In the genomic region with DNA sequence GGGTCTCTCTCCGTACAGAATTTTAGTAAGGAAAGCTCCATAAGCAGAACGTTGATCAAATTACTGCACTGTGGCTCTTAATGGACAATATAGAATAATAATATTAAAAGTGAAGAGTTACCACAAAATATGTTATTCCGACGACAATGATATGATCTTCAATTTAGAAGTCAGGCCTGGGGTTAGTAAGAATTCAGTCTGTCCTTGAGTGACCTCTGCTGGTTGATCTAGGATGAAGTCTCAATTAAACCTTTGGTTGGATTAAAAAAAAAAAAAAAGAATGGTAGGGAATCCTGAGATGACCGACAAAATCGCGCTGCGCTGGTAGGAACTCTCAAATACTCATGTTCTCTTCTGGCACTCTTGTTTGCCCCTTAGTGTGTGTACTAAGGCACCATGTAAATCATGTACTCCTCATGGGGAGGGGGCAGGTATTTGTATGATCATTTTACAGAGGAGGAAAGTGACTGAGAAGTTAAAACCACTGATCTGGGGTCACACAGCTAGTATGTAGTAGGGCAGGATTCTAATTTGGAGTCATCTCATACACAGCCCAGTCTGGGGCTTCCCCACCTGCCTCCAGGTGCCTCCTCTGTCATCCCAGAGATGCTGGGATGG, we compare ENCODE assay signal across 9 cellular contexts.
DNase-seq lines count a peak whose midpoint lies in the region; ATAC-seq, FAIRE-seq and TF ChIP-seq lines count a peak whose summit lies in the region.
"Had no signal": no experiment of that assay in that cellular context is flagged by ENCODE, and none has a peak within 500 bp of the region (broad histone marks: within the 10 kb centered on the region; RNA-seq: fewer than 3 reads in every experiment).

No MANE protein-coding gene starts in this region.

- H2AFZ ChIP-seq in GM12878 (ENCODE audit: control insufficient read depth, low read depth, low read length) (no peak overlapping the region), keratinocyte (ENCODE audit: control insufficient read depth, low read length) (no peak overlapping the region)

- TF ChIP-seq CTCF in AG04450 (IDR thresholded peaks at IDR 0.05; ENCODE audit: low read depth, low read length) = peak; percentile 60
- TF ChIP-seq CTCF in GM10266 (IDR thresholded peaks at IDR 0.05; ENCODE audit: control insufficient read depth, insufficient read depth, low read depth, missing control alignments) = no peak
- TF ChIP-seq CTCF in GM12878 (IDR thresholded peaks at IDR 0.05 in 2 of 3, conservative IDR thresholded peaks at IDR 0.05 in 1 of 3; ENCODE audit: control insufficient read depth in 2 of 3, extremely low read depth in 1 of 3, insufficient read depth in 1 of 3, low read depth in 3 of 3, low read length in 3 of 3) = peak; percentile 14 to 47 (median 35); a peak in 4 of 6 replicates
- TF ChIP-seq CTCF in keratinocyte (optimal IDR thresholded peaks at IDR 0.05 in 1 of 3, IDR thresholded peaks at IDR 0.05 in 1 of 3, conservative IDR thresholded peaks at IDR 0.05 in 1 of 3; ENCODE audit: extremely low read depth in 1 of 3, insufficient read depth in 2 of 3, low read length in 3 of 3) = peak in 2 of 3 experiments; percentile 34 to 37
- TF ChIP-seq CTCF in type B pancreatic cell (conservative IDR thresholded peaks at IDR 0.05) = peak; percentile 84

- TF ChIP-seq POLR2A in GM12878 (IDR thresholded peaks at IDR 0.05; ENCODE audit: low read depth, low read length) = no peak

- no peak overlapping the region for H3K4me3 Mint-ChIP-seq in type B pancreatic cell
- H3K4me3 Mint-ChIP-seq: dendritic cell treated with granulocyte-macrophage colony-stimulating factor and Interleukin-4, amounts not matched to agents 40 ng/mL and 50 ng/mL, for 4 days had no signal

- CTCF ChIA-PET in AG04450 (lab: Charles Lee) = interaction anchor here (0.6 to 9.8 kb wide), 8 partner anchors 13 to 503 kb away, joined by 3 to 234 read pairs (median 6); no protein-coding TSS in a partner anchor
- CTCF ChIA-PET in GM12878 (lab: Yijun Ruan, JAX) = interaction anchor here (1.3 to 4.2 kb wide), 4 partner anchors 130 to 190 kb away, joined by 3 to 35 read pairs (median 11); no protein-coding TSS in a partner anchor

- no peaks in the 10 kb centered on the region for H3K36me3 Mint-ChIP-seq in type B pancreatic cell

- SMC1A ChIA-PET in GM12878 (lab: Charles Lee; ENCODE audit: uncharacterized antibody, unreplicated experiment) = interaction anchor here (0.6 kb wide), 1 partner anchor 129 kb away, joined by 3 read pairs; no protein-coding TSS in a partner anchor

- POLR2A ChIA-PET in AG04450 (lab: Yijun Ruan, JAX) (no interaction called here), GM12878 (lab: Charles Lee) (no interaction called here)

- FAIRE-seq in GM12878 (lab: Jason Lieb, UNC) (no peak), keratinocyte (lab: Jason Lieb, UNC) (no peak)

- RAD21 ChIA-PET in GM12878 (lab: Charles Lee; ENCODE audit: unreplicated experiment) = no interaction called here

- dilution Hi-C loops in keratinocyte (cut with MboI; ENCODE audit: extremely low pct_ligation_motif_present, low sequenced_read_pairs) = no loop called here

- DNase-seq in AG04450 (ENCODE audit: low read depth, low spot score) (no peak), GM10266 (ENCODE audit: extremely low spot score) (peak; percentile 6), NCI-H2081 (lab: John Stamatoyannopoulos, UW) (peak; percentile 51 to 75), GM12878 (ENCODE audit: low read depth, low spot score) (peak; percentile 2), keratinocyte (ENCODE audit: low read depth, low spot score) (no peak), type B pancreatic cell (ENCODE audit: extremely low spot score, unreplicated experiment) (no peak)

- peak; percentile 55 for TF ChIP-seq RAD21 in GM12878 (IDR thresholded peaks at IDR 0.05; ENCODE audit: insufficient read depth, low read depth, low read length)

- no peaks in the 10 kb centered on the region for H3K36me3 ChIP-seq in GM12878 (ENCODE audit: control insufficient read depth in 2 of 2, insufficient read depth in 2 of 2, low read length in 1 of 2)
- H3K36me3 ChIP-seq in keratinocyte (ENCODE audit: control insufficient read depth in 2 of 2, extremely low read depth in 1 of 2, insufficient read depth in 2 of 2, low read length in 2 of 2) = no peaks in the 10 kb centered on the region

- 10% methylated on average over 8 of the region's 8 CpGs for WGBS in GM12878 (ENCODE audit: insufficient coverage, insufficient replicate concordance, low lambda C conversion rate, missing lambda C conversion rate)

- H3K27ac ChIP-seq in AG04450 (ENCODE audit: low read depth, low read length) = no peak overlapping the region
- no peak overlapping the region for H3K27ac ChIP-seq in GM12878 (ENCODE audit: control insufficient read depth, insufficient read depth)
- no peak overlapping the region for H3K27ac ChIP-seq in keratinocyte (ENCODE audit: control insufficient read depth, insufficient read depth, low read length)

- no peak for TF ChIP-seq EP300 in GM12878 (IDR thresholded peaks at IDR 0.05; ENCODE audit: borderline replicate concordance in 1 of 2, control insufficient read depth in 1 of 2, low read depth in 2 of 2, low read length in 2 of 2)

- ATAC-seq in GM12878 (0 out of 3 replicates have a peak, but pooled peaks have one; percentile 23), GM21528 (IDR thresholded peaks at IDR 0.05; ENCODE audit: low FRiP score, unreplicated experiment) (no peak)
- ATAC-seq in activated CD4-positive, CD25-positive, alpha-beta regulatory T cell treated with anti-CD3 and anti-CD28 coated beads, Interleukin-2, amount 50 U/mL, for 24 hours = no peak

- H3K4me2 ChIP-seq in GM12878 (ENCODE audit: control insufficient read depth, insufficient read depth) (no peak overlapping the region), keratinocyte (ENCODE audit: control insufficient read depth, extremely low read depth, insufficient read depth, low read depth, low read length) (no peak overlapping the region)

- H3K27me3 Mint-ChIP-seq in type B pancreatic cell = peaks cover 16% of the 10 kb centered on the region

- no peaks in the 10 kb centered on the region for H3K9me3 Mint-ChIP-seq in type B pancreatic cell
- H3K9me3 Mint-ChIP-seq: dendritic cell treated with granulocyte-macrophage colony-stimulating factor and Interleukin-4, amounts not matched to agents 40 ng/mL and 50 ng/mL, for 4 days had no signal

- in situ Hi-C loops in GM12878 (cut with MboI) = loop anchor here (5.0 to 25.0 kb wide), 2 partner anchors 127 to 173 kb away; no protein-coding TSS in a partner anchor

- no peak overlapping the region for H3K27ac Mint-ChIP-seq in type B pancreatic cell
- H3K27ac Mint-ChIP-seq: dendritic cell treated with granulocyte-macrophage colony-stimulating factor and Interleukin-4, amounts not matched to agents 40 ng/mL and 50 ng/mL, for 4 days had no signal

- intact Hi-C loops in GM12878 (cut with micrococcal nuclease; ENCODE audit: unreplicated experiment) = loop anchor here (1.0 to 5.0 kb wide), 2 partner anchors 130 to 463 kb away; no protein-coding TSS in a partner anchor

- H3K9ac ChIP-seq in GM12878 (ENCODE audit: control insufficient read depth, insufficient read depth, low read length) (no peak overlapping the region), keratinocyte (ENCODE audit: control insufficient read depth, extremely low read depth, insufficient read depth, low read length) (no peak overlapping the region)

- peaks cover 44% of the 10 kb centered on the region for H3K4me1 Mint-ChIP-seq in type B pancreatic cell (ENCODE audit: unreplicated experiment)

- peaks cover 12% of the 10 kb centered on the region for H3K27me3 ChIP-seq in AG04450 (ENCODE audit: control insufficient read depth, insufficient read depth, low read length)
- H3K27me3 ChIP-seq in GM12878 (replicated peaks in 1 of 2; ENCODE audit: control insufficient read depth in 2 of 2, insufficient read depth in 2 of 2, low read length in 1 of 2) = peaks cover 0 to 3% of the 10 kb centered on the region in 2 experiments; a peak in 2 of 4 replicates
- H3K27me3 ChIP-seq in keratinocyte (ENCODE audit: control insufficient read depth, extremely low read depth, insufficient read depth, low read length) = peaks cover 22% of the 10 kb centered on the region

- H3K4me1 ChIP-seq in GM12878 (ENCODE audit: control insufficient read depth, insufficient read depth, low read length) (no peaks in the 10 kb centered on the region), keratinocyte (ENCODE audit: control insufficient read depth, extremely low read depth, insufficient read depth, low read length) (no peaks in the 10 kb centered on the region)

- BruUV-seq in GM12878 (replicated peaks; lab: Mats Ljungman, UMichigan) = no TSS peak

- no peaks in the 10 kb centered on the region for H3K79me2 ChIP-seq in GM12878 (ENCODE audit: control insufficient read depth, insufficient read depth, low read length)
- no peaks in the 10 kb centered on the region for H3K79me2 ChIP-seq in keratinocyte (ENCODE audit: control insufficient read depth, insufficient read depth, low read length)

- no peaks in the 10 kb centered on the region for H3K9me3 ChIP-seq in AG04450 (ENCODE audit: control insufficient read depth, insufficient read depth, low read length)
- no peaks in the 10 kb centered on the region for H3K9me3 ChIP-seq in GM12878 (replicated peaks; ENCODE audit: control insufficient read depth, insufficient read depth, low read length)
- no peaks in the 10 kb centered on the region for H3K9me3 ChIP-seq in keratinocyte (ENCODE audit: control insufficient read depth, low read depth, low read length)

- H3K9me1 ChIP-seq in keratinocyte (ENCODE audit: control insufficient read depth, extremely low read depth, insufficient read depth, low read length) = no peaks in the 10 kb centered on the region

- H3K4me3 ChIP-seq in AG04450 (ENCODE audit: low read depth, low read length) (no peak overlapping the region), GM12878 (no peak overlapping the region), keratinocyte (ENCODE audit: control insufficient read depth in 2 of 3, extremely low read depth in 1 of 3, insufficient read depth in 2 of 3, low read depth in 1 of 3, low read length in 3 of 3) (no peak overlapping the region)

- H4K20me1 ChIP-seq in GM12878 (ENCODE audit: control insufficient read depth, insufficient read depth) = no peaks in the 10 kb centered on the region
- no peaks in the 10 kb centered on the region for H4K20me1 ChIP-seq in keratinocyte (ENCODE audit: control insufficient read depth, extremely low read depth, insufficient read depth, low read length)

TF ChIP-seq in GM12878, 131 proteins besides CTCF, POLR2A, EP300 and RAD21:
- TF ChIP-seq PAX8 (IDR thresholded peaks at IDR 0.05) = no peak
- no peak for TF ChIP-seq BHLHE40 (IDR thresholded peaks at IDR 0.05; ENCODE audit: borderline replicate concordance in 1 of 2, low read depth in 2 of 2, low read length in 1 of 2)
- no peak for TF ChIP-seq MEF2B (IDR thresholded peaks at IDR 0.05; ENCODE audit: partially characterized antibody, poor library complexity, severe bottlenecking)
- no peak for TF ChIP-seq ZNF207 (IDR thresholded peaks at IDR 0.05; ENCODE audit: borderline replicate concordance)
- TF ChIP-seq ZNF217 (IDR thresholded peaks at IDR 0.05) = no peak
- peak; percentile 82; the same call in 1 of the 2 replicates for TF ChIP-seq SMC3 (IDR thresholded peaks at IDR 0.05; ENCODE audit: borderline replicate concordance, low read length)
- TF ChIP-seq TCF3 (IDR thresholded peaks at IDR 0.05; ENCODE audit: borderline replicate concordance, insufficient read depth, low read depth, low read length) = no peak

Comparison
In these comparisons a context has a peak if more than half of its experiments do, and no peak if none do; other contexts are left out.
1. DNase-seq: peak in GM10266 (single experiment), NCI-H2081 (2 of 2) and GM12878 (single experiment); none in AG04450 (single experiment), keratinocyte (single experiment) and type B pancreatic cell (single experiment).